ENCODE assay signal across 15 cellular contexts in genomic region chr11:103035216-103035615, GRCh38.
"Had no signal": no experiment of that assay in that cellular context is flagged by ENCODE, and none has a peak within 500 bp of the region (broad histone marks: within the 10 kb centered on the region; RNA-seq: fewer than 3 reads in every experiment).

No MANE protein-coding gene starts in this region.

- H3K9me3 ChIP-seq: heart right ventricle, left lung, prostate gland, testis had no signal

- H3K4me3 ChIP-seq: coronary artery, heart right ventricle, left lung, prostate gland, testis had no signal

- H3K9me3 Mint-ChIP-seq: activated CD4-positive, alpha-beta memory T cell treated with anti-CD3 and anti-CD28 coated beads for 36 hours; type B pancreatic cell had no signal

- H3K27ac Mint-ChIP-seq: mesothelial cell of epicardium, type B pancreatic cell had no signal

- H3K36me3 ChIP-seq: heart right ventricle, left lung, prostate gland had no signal

- H3K36me3 Mint-ChIP-seq: type B pancreatic cell had no signal

- H3K4me3 Mint-ChIP-seq: mesothelial cell of epicardium, type B pancreatic cell had no signal

- H3K27me3 ChIP-seq: heart right ventricle, left lung, testis had no signal

- FAIRE-seq: endometrium had no signal

- DNase-seq: activated CD4-positive, alpha-beta memory T cell treated with anti-CD3 and anti-CD28 coated beads for 36 hours; activated CD4-positive, CD25-positive, alpha-beta regulatory T cell treated with anti-CD3 and anti-CD28 coated beads, Interleukin-2, amount 50 U/mL, for 72 hours; activated gamma-delta T cell; aorta; left lung; occipital lobe; right cardiac atrium had no signal

- H3K27ac ChIP-seq: coronary artery, heart right ventricle, left lung, prostate gland, testis, VCaP had no signal

- H3K4me1 ChIP-seq: prostate gland had no signal
